In genomic region chr1:36766481-36766880, GRCh38 we compare ENCODE assay signal across 15 cellular contexts.
"Had no signal": no experiment of that assay in that cellular context is flagged by ENCODE, and none has a peak within 500 bp of the region (broad histone marks: within the 10 kb centered on the region; RNA-seq: fewer than 3 reads in every experiment).

No MANE protein-coding gene starts in this region.

- H3K4me3 Mint-ChIP-seq: activated CD4-positive, alpha-beta memory T cell treated with anti-CD3 and anti-CD28 coated beads, Interleukin-2, amount 10 ng/mL, durations not matched to agents 7 days and 5 days; activated T-cell treated with anti-CD3 and anti-CD28 coated beads, Interleukin-2, amount 50 U/mL, for 4 hours; naive thymus-derived CD4-positive, alpha-beta T cell; stimulated activated naive B cell treated with anti-CD40 and anti-IgM and Interleukin-4, amounts not matched to agents 10 μg/mL and 1 μg/mL and 100 μg/mL, for 72 hours had no signal

- H3K27ac Mint-ChIP-seq: activated CD4-positive, alpha-beta memory T cell treated with anti-CD3 and anti-CD28 coated beads, Interleukin-2, amount 10 ng/mL, durations not matched to agents 7 days and 5 days; naive thymus-derived CD4-positive, alpha-beta T cell; stimulated activated naive B cell treated with anti-CD40 and anti-IgM and Interleukin-4, amounts not matched to agents 10 μg/mL and 1 μg/mL and 100 μg/mL, for 72 hours had no signal

- H3K36me3 Mint-ChIP-seq: naive thymus-derived CD4-positive, alpha-beta T cell; stimulated activated naive B cell treated with anti-CD40 and anti-IgM and Interleukin-4, amounts not matched to agents 10 μg/mL and 1 μg/mL and 100 μg/mL, for 72 hours had no signal

- H3K4me1 Mint-ChIP-seq: activated CD4-positive, alpha-beta memory T cell treated with anti-CD3 and anti-CD28 coated beads, Interleukin-2, amount 10 ng/mL, durations not matched to agents 7 days and 5 days; naive thymus-derived CD4-positive, alpha-beta T cell; stimulated activated naive B cell treated with anti-CD40 and anti-IgM and Interleukin-4, amounts not matched to agents 10 μg/mL and 1 μg/mL and 100 μg/mL, for 72 hours had no signal

- DNase-seq: activated CD4-positive, alpha-beta memory T cell treated with anti-CD3 and anti-CD28 coated beads, Interleukin-2, amount 10 ng/mL, durations not matched to agents 7 days and 5 days; activated CD4-positive, alpha-beta T cell treated with anti-CD3 and anti-CD28 coated beads for 4 hours; activated effector memory CD4-positive, alpha-beta T cell treated with Interleukin-2 at 50 U/mL for 16 hours; activated naive CD4-positive, alpha-beta T cell treated with anti-CD3 and anti-CD28 coated beads, Interleukin-2, amount 50 U/mL, for 16 hours; activated T-cell treated with anti-CD3 and anti-CD28 coated beads, Interleukin-2, amount 50 U/mL, for 4 hours; adrenal gland; caudate nucleus; colonic mucosa; left cardiac atrium; mucosa of descending colon; naive thymus-derived CD4-positive, alpha-beta T cell; stimulated activated CD4-positive, alpha-beta T cell treated with anti-CD3 and anti-CD28 coated beads, Interleukin-15, amount 100 ng/mL, for 24 hours; stimulated activated CD4-positive, alpha-beta T cell treated with anti-CD3 and anti-CD28 coated beads, Interleukin-4, amount 100 ng/mL, for 1 hour; stimulated activated naive B cell treated with anti-CD40 and anti-IgM and Interleukin-4, amounts not matched to agents 10 μg/mL and 1 μg/mL and 100 μg/mL, for 72 hours had no signal

- H3K9me3 Mint-ChIP-seq: activated CD4-positive, alpha-beta memory T cell treated with anti-CD3 and anti-CD28 coated beads, Interleukin-2, amount 10 ng/mL, durations not matched to agents 7 days and 5 days; activated T-cell treated with anti-CD3 and anti-CD28 coated beads, Interleukin-2, amount 50 U/mL, for 4 hours; stimulated activated naive B cell treated with anti-CD40 and anti-IgM and Interleukin-4, amounts not matched to agents 10 μg/mL and 1 μg/mL and 100 μg/mL, for 72 hours had no signal

- ATAC-seq: activated T-cell treated with anti-CD3 and anti-CD28 coated beads, Interleukin-2, amount 50 U/mL, for 4 hours; esophagus mucosa; left cardiac atrium; mucosa of descending colon; naive thymus-derived CD4-positive, alpha-beta T cell; stimulated activated naive B cell treated with anti-CD40 and anti-IgM and Interleukin-4, amounts not matched to agents 10 μg/mL and 1 μg/mL and 100 μg/mL, for 72 hours had no signal
